In genomic region chr1:243507001-243507671, GRCh38 we compare ENCODE assay signal across 13 cellular contexts.
A peak's percentile ranks its signal among the peaks of the same experiment; 100 is the strongest.
DNase-seq lines count a peak whose midpoint lies in the region; ATAC-seq and TF ChIP-seq lines count a peak whose summit lies in the region.
"Had no signal": no experiment of that assay in that cellular context is flagged by ENCODE, and none has a peak within 500 bp of the region (broad histone marks: within the 10 kb centered on the region; RNA-seq: fewer than 3 reads in every experiment).

No MANE protein-coding gene starts in this region.

- H3K9me3 Mint-ChIP-seq in activated B cell treated with CpG ODN at 0.5 μM for 24 hours (no peaks in the 10 kb centered on the region), neural progenitor cell (no peaks in the 10 kb centered on the region)

- H3K4me3 Mint-ChIP-seq in activated B cell treated with CpG ODN at 0.5 μM for 24 hours (peak overlapping the region; percentile 44), neural progenitor cell (no peak overlapping the region)

- POLR2A ChIA-PET in activated B cell treated with CpG ODN at 0.5 μM for 24 hours (lab: Charles Lee) = interaction anchor here (0.9 to 2.3 kb wide), 3 partner anchors 11 to 238 kb away, joined by 5 to 13 read pairs (median 8); no protein-coding TSS in a partner anchor

- H3K27ac Mint-ChIP-seq in activated B cell treated with CpG ODN at 0.5 μM for 24 hours (peak overlapping the region; percentile 60), neural progenitor cell (no peak overlapping the region)

- peak overlapping the region in 10 of 11 experiments; percentile 29 to 71 (median 62); a peak in 21 of 22 replicates for H3K27ac ChIP-seq in BLaER1 treated with 17β-estradiol and CSF1 and Interleukin-3, amounts not matched to agents 10 nM and 100 nM
- peak overlapping the region; percentile 41 for H3K27ac ChIP-seq in mesodermal cell (ENCODE audit: low read depth, low read length, severe bottlenecking)
- no peak overlapping the region for H3K27ac ChIP-seq in esophagus muscularis mucosa (replicated peaks in 1 of 4)
- no peak overlapping the region for H3K27ac ChIP-seq in neural progenitor cell
- H3K27ac ChIP-seq: C4-2B, WERI-Rb-1 had no signal

- no peak for TF ChIP-seq POLR2A in esophagus muscularis mucosa (IDR thresholded peaks at IDR 0.05; ENCODE audit: low read depth)

- DNase-seq in H7 (peak; percentile 57), activated B cell treated with CpG ODN at 0.5 μM for 24 hours (no peak), esophagus muscularis mucosa (ENCODE audit: extremely low spot score) (no peak), neural progenitor cell (ENCODE audit: low spot score) (no peak)
- DNase-seq: foreskin fibroblast, NCI-H1436 treated with DMSO at 0.1 percent for 48 hours, SIG-M5, WERI-Rb-1 had no signal

- peaks cover 40% of the 10 kb centered on the region for H3K4me1 Mint-ChIP-seq in activated B cell treated with CpG ODN at 0.5 μM for 24 hours
- peaks cover 28% of the 10 kb centered on the region for H3K4me1 Mint-ChIP-seq in neural progenitor cell

- peak overlapping the region in 10 of 11 experiments; percentile 3 to 59 (median 50); a peak in 15 of 22 replicates for H3K9ac ChIP-seq in BLaER1 treated with 17β-estradiol and CSF1 and Interleukin-3, amounts not matched to agents 10 nM and 100 nM
- H3K9ac ChIP-seq in neural progenitor cell = no peak overlapping the region

- CTCF ChIA-PET in activated B cell treated with CpG ODN at 0.5 μM for 24 hours (lab: Charles Lee) = no interaction called here

- intact Hi-C loops in activated B cell treated with CpG ODN at 0.5 μM for 24 hours (cut with micrococcal nuclease) = loop anchor here (2.0 to 5.0 kb wide), 2 partner anchors 24 to 90 kb away; no protein-coding TSS in a partner anchor
- intact Hi-C loops in esophagus muscularis mucosa (cut with DNase I) = no loop called here

- WGBS in mesodermal cell (ENCODE audit: insufficient coverage in 2 of 2), 2 experiments = 68 to 83% methylated on average over 4 of the region's 5 CpGs
- WGBS in esophagus muscularis mucosa = 70% methylated on average over 3 of the region's 5 CpGs

- no peaks in the 10 kb centered on the region for H3F3A ChIP-seq in neural progenitor cell (ENCODE audit: low read depth)

- no peaks in the 10 kb centered on the region for H3K9me3 ChIP-seq in BLaER1 treated with 17β-estradiol and CSF1 and Interleukin-3, amounts not matched to agents 10 nM and 100 nM (replicated peaks in 1 of 11)
- H3K9me3 ChIP-seq in mesodermal cell (ENCODE audit: control insufficient read depth, low read length) (no peaks in the 10 kb centered on the region), esophagus muscularis mucosa (no peaks in the 10 kb centered on the region), neural progenitor cell (ENCODE audit: low read depth) (no peaks in the 10 kb centered on the region)

- H3K4me3 ChIP-seq in BLaER1 treated with 17β-estradiol and CSF1 and Interleukin-3, amounts not matched to agents 10 nM and 100 nM = peak overlapping the region in 7 of 10 experiments; percentile 4 to 46 (median 13); a peak in 8 of 20 replicates
- H3K4me3 ChIP-seq in H7 (ENCODE audit: insufficient read depth, low read depth, low read length) = no peak overlapping the region
- no peak overlapping the region for H3K4me3 ChIP-seq in mesodermal cell (ENCODE audit: extremely low read depth, insufficient read depth, low read length, poor library complexity, severe bottlenecking)
- no peak overlapping the region for H3K4me3 ChIP-seq in esophagus muscularis mucosa
- no peak overlapping the region for H3K4me3 ChIP-seq in neural progenitor cell

- H3K27me3 Mint-ChIP-seq in activated B cell treated with CpG ODN at 0.5 μM for 24 hours (no peaks in the 10 kb centered on the region), neural progenitor cell (ENCODE audit: insufficient read depth, low read depth) (no peaks in the 10 kb centered on the region)

- ATAC-seq in activated B cell treated with CpG ODN at 0.5 μM for 24 hours (ENCODE audit: low read depth) (no peak), HG03521 (IDR thresholded peaks at IDR 0.05; ENCODE audit: unreplicated experiment) (no peak), GM18502 (IDR thresholded peaks at IDR 0.05; ENCODE audit: poor library complexity, unreplicated experiment) (no peak)

- no peak overlapping the region for H2AFZ ChIP-seq in neural progenitor cell (replicated peaks)

- no peaks in the 10 kb centered on the region for H3K27me3 ChIP-seq in BLaER1 treated with 17β-estradiol and CSF1 and Interleukin-3, amounts not matched to agents 10 nM and 100 nM
- H3K27me3 ChIP-seq in H7 (ENCODE audit: control insufficient read depth, insufficient read depth, low read length) (no peaks in the 10 kb centered on the region), esophagus muscularis mucosa (no peaks in the 10 kb centered on the region), neural progenitor cell (no peaks in the 10 kb centered on the region)

- H3K4me1 ChIP-seq in BLaER1 treated with 17β-estradiol and CSF1 and Interleukin-3, amounts not matched to agents 10 nM and 100 nM = peaks cover 43 to 50% (median 44%) of the 10 kb centered on the region in 10 experiments
- H3K4me1 ChIP-seq in mesodermal cell (ENCODE audit: control insufficient read depth, insufficient read depth, low read length, poor library complexity, severe bottlenecking) (peaks cover 18% of the 10 kb centered on the region), esophagus muscularis mucosa (peaks cover 0 to 3% (median 0%) of the 10 kb centered on the region in 4 donors), neural progenitor cell (peaks cover 25% of the 10 kb centered on the region)

- peaks cover 28% of the 10 kb centered on the region for H3K36me3 Mint-ChIP-seq in activated B cell treated with CpG ODN at 0.5 μM for 24 hours (ENCODE audit: low read depth)
- H3K36me3 Mint-ChIP-seq in neural progenitor cell = peaks cover 32% of the 10 kb centered on the region

- peak overlapping the region; percentile 78 to 97 (median 92) for H3K4me2 ChIP-seq in BLaER1 treated with 17β-estradiol and CSF1 and Interleukin-3, amounts not matched to agents 10 nM and 100 nM
- no peak overlapping the region for H3K4me2 ChIP-seq in neural progenitor cell

- no peaks in the 10 kb centered on the region for H4K20me1 ChIP-seq in BLaER1 treated with 17β-estradiol and CSF1 and Interleukin-3, amounts not matched to agents 10 nM and 100 nM
- no peaks in the 10 kb centered on the region for H4K20me1 ChIP-seq in neural progenitor cell (ENCODE audit: low read depth)

- peaks cover 11 to 51% (median 26%) of the 10 kb centered on the region in 11 experiments; a peak in 19 of 22 replicates for H3K36me3 ChIP-seq in BLaER1 treated with 17β-estradiol and CSF1 and Interleukin-3, amounts not matched to agents 10 nM and 100 nM
- H3K36me3 ChIP-seq in H7 (replicated peaks; ENCODE audit: control insufficient read depth, insufficient read depth, low read length) = no peaks in the 10 kb centered on the region; the same call in 1 of the 2 replicates
- H3K36me3 ChIP-seq in mesodermal cell (ENCODE audit: control insufficient read depth, insufficient read depth, low read length) = peaks cover 38% of the 10 kb centered on the region
- peaks cover 14 to 87% (median 24%) of the 10 kb centered on the region in 4 donors for H3K36me3 ChIP-seq in esophagus muscularis mucosa
- no peaks in the 10 kb centered on the region for H3K36me3 ChIP-seq in neural progenitor cell

- TF ChIP-seq EP300 in esophagus muscularis mucosa (IDR thresholded peaks at IDR 0.05) = no peak

- H3K79me2 ChIP-seq in neural progenitor cell (ENCODE audit: low read depth) = no peaks in the 10 kb centered on the region

- TF ChIP-seq CTCF in activated B cell treated with CpG ODN at 0.5 μM for 24 hours (IDR thresholded peaks at IDR 0.05) (no peak), esophagus muscularis mucosa (IDR thresholded peaks at IDR 0.05) (no peak), neural progenitor cell (IDR thresholded peaks at IDR 0.05) (no peak)

Comparison
In these comparisons a context has a peak if more than half of its experiments do, and no peak if none do; other contexts are left out.
1. H3K27ac ChIP-seq: peak in BLaER1 treated with 17β-estradiol and CSF1 and Interleukin-3, amounts not matched to agents 10 nM and 100 nM (10 of 11) and mesodermal cell (single experiment); none in esophagus muscularis mucosa (0 of 4) and neural progenitor cell (single experiment).
2. H3K4me3 ChIP-seq: peak in BLaER1 treated with 17β-estradiol and CSF1 and Interleukin-3, amounts not matched to agents 10 nM and 100 nM (7 of 10); none in H7 (single experiment), mesodermal cell (single experiment), esophagus muscularis mucosa (0 of 4) and neural progenitor cell (single experiment).